Comparison of ENCODE assay signal across 13 cellular contexts in the genomic region with DNA sequence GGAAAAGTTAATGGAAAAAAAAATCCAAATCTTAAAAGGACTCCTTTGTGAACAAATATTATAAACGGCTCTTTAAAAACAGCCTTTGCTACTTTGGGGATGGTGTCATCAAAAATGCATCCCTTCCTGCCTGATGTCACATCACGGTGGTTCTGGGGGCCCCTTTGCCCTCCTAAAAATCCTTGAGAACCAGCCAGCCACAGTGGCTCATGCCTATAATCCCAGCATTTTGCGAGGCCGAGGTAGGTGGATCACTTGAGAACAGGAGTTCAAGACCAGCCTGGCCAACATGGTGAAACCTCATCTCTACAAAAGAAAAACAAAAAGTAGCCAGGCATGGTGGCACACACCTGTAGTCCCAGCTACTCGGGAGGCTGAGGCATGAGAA. TPM values are rescaled to one million over a fixed set of nuclear protein-coding genes. Genes with fewer than 3 reads are reported as not detected.
DNase-seq lines count a peak whose midpoint lies in the region; ATAC-seq, FAIRE-seq and TF ChIP-seq lines count a peak whose summit lies in the region.
"Had no signal": no experiment of that assay in that cellular context is flagged by ENCODE, and none has a peak within 500 bp of the region (broad histone marks: within the 10 kb centered on the region; RNA-seq: fewer than 3 reads in every experiment).

No MANE protein-coding gene starts in this region.

- DNase-seq in CD8-positive, alpha-beta T cell, result no peak
- DNase-seq in OCI-LY7 (ENCODE audit: low spot score) (no peak), astrocyte (ENCODE audit: low read depth) (no peak), nephron progenitor cell (no peak), SKM-1 (lab: John Stamatoyannopoulos, UW; ENCODE audit: unreplicated experiment) (no peak), endodermal cell (no peak), H54 (ENCODE audit: insufficient read length, low spot score) (no peak), AML-193 (lab: John Stamatoyannopoulos, UW) (no peak)
- DNase-seq: cortex of kidney, NCI-H1436, NCI-H510A treated with DMSO at 0.1 percent for 48 hours had no signal

- H3K9me2 ChIP-seq in OCI-LY7 (ENCODE audit: insufficient read depth, low read length), result no peaks in the 10 kb centered on the region

- no peak overlapping the region for H3K9ac ChIP-seq in astrocyte (ENCODE audit: low read length)
- H3K9ac ChIP-seq in endodermal cell (ENCODE audit: extremely low read depth, low read length, poor library complexity, severe bottlenecking), result no peak overlapping the region

- no peak for TF ChIP-seq CTCF in CD8-positive, alpha-beta T cell (IDR thresholded peaks at IDR 0.05)
- TF ChIP-seq CTCF in OCI-LY7 (conservative IDR thresholded peaks at IDR 0.05; ENCODE audit: low read length), result no peak
- no peak for TF ChIP-seq CTCF in astrocyte (IDR thresholded peaks at IDR 0.05; ENCODE audit: insufficient read depth, low read depth, low read length)
- no peak for TF ChIP-seq CTCF in nephron progenitor cell (IDR thresholded peaks at IDR 0.05)
- TF ChIP-seq CTCF in endodermal cell (conservative IDR thresholded peaks at IDR 0.05), result no peak

- H3K79me2 ChIP-seq in OCI-LY7 (ENCODE audit: insufficient read depth, low read depth, low read length), result peaks cover 98% of the 10 kb centered on the region
- H3K79me2 ChIP-seq in astrocyte (ENCODE audit: insufficient read depth, low read length), result no peaks in the 10 kb centered on the region

- no peak for TF ChIP-seq POLR2A in H54 (IDR thresholded peaks at IDR 0.05; ENCODE audit: low read depth, low read length)

- peaks cover 55% of the 10 kb centered on the region for H3K4me1 ChIP-seq in CD8-positive, alpha-beta T cell (ENCODE audit: insufficient read depth, low read length)
- H3K4me1 ChIP-seq in OCI-LY7 (ENCODE audit: insufficient read depth, low read length, poor library complexity, severe bottlenecking) (peaks cover 76% of the 10 kb centered on the region), astrocyte (ENCODE audit: insufficient read depth, low read length) (no peaks in the 10 kb centered on the region), endodermal cell (ENCODE audit: control insufficient read depth, insufficient read depth, low read length) (no peaks in the 10 kb centered on the region)

- intact Hi-C loops in CD8-positive, alpha-beta T cell (cut with DNase I, micrococcal nuclease), result loop anchor here in 1 of 2 experiments (5.0 kb wide), 1 partner anchor 38 kb away; no protein-coding TSS in a partner anchor
- intact Hi-C loops in OCI-LY7 (cut with micrococcal nuclease; ENCODE audit: unreplicated experiment), result no loop called here

- no peak for ATAC-seq in CD8-positive, alpha-beta T cell

- H2AFZ ChIP-seq in OCI-LY7 (ENCODE audit: low read length) (no peak overlapping the region), astrocyte (ENCODE audit: low read depth, low read length) (no peak overlapping the region)

- no peaks in the 10 kb centered on the region for H3K27me3 ChIP-seq in CD8-positive, alpha-beta T cell (ENCODE audit: insufficient read depth, low read length)
- H3K27me3 ChIP-seq in astrocyte (ENCODE audit: insufficient read depth, low read length) (no peaks in the 10 kb centered on the region), endodermal cell (ENCODE audit: control insufficient read depth, insufficient read depth, low read length, poor library complexity, severe bottlenecking) (no peaks in the 10 kb centered on the region)
- H3K27me3 ChIP-seq: right atrium auricular region had no signal

- no peaks in the 10 kb centered on the region for H3K27me3 Mint-ChIP-seq in CD8-positive, alpha-beta T cell (ENCODE audit: low read depth)
- no peaks in the 10 kb centered on the region for H3K27me3 Mint-ChIP-seq in astrocyte (ENCODE audit: low read depth, unreplicated experiment)
- peaks cover 4% of the 10 kb centered on the region for H3K27me3 Mint-ChIP-seq in nephron progenitor cell (ENCODE audit: low read depth, poor library complexity)
- no peaks in the 10 kb centered on the region for H3K27me3 Mint-ChIP-seq in endodermal cell (ENCODE audit: insufficient read depth)

- CTCF ChIA-PET in CD8-positive, alpha-beta T cell (lab: Charles Lee), result no interaction called here
- CTCF ChIA-PET in OCI-LY7 (lab: Charles Lee; ENCODE audit: unreplicated experiment), result interaction anchor here (0.7 kb wide), 1 partner anchor 107 kb away, joined by 5 read pairs; no protein-coding TSS in a partner anchor

- no peaks in the 10 kb centered on the region for H4K20me1 ChIP-seq in OCI-LY7 (ENCODE audit: insufficient read depth, low read length)
- H4K20me1 ChIP-seq in astrocyte (ENCODE audit: insufficient read depth, low read length), result no peaks in the 10 kb centered on the region

- H3K9me3 Mint-ChIP-seq in CD8-positive, alpha-beta T cell, result no peaks in the 10 kb centered on the region
- H3K9me3 Mint-ChIP-seq in astrocyte (ENCODE audit: unreplicated experiment) (no peaks in the 10 kb centered on the region), nephron progenitor cell (peaks cover 7% of the 10 kb centered on the region), endodermal cell (no peaks in the 10 kb centered on the region)

- WGBS in endodermal cell (ENCODE audit: insufficient coverage in 1 of 2, insufficient read length in 1 of 2), 2 experiments, result 95 to 98% methylated on average over 5 of the region's 5 CpGs

- H3K4me3 Mint-ChIP-seq in CD8-positive, alpha-beta T cell, result peak overlapping the region; percentile 35
- H3K4me3 Mint-ChIP-seq in astrocyte (ENCODE audit: unreplicated experiment), result no peak overlapping the region
- no peak overlapping the region for H3K4me3 Mint-ChIP-seq in nephron progenitor cell
- H3K4me3 Mint-ChIP-seq in endodermal cell, result no peak overlapping the region

- H3K9me3 ChIP-seq in CD8-positive, alpha-beta T cell (ENCODE audit: low read length), result no peaks in the 10 kb centered on the region
- no peaks in the 10 kb centered on the region for H3K9me3 ChIP-seq in OCI-LY7 (ENCODE audit: low read length)
- no peaks in the 10 kb centered on the region for H3K9me3 ChIP-seq in astrocyte (ENCODE audit: insufficient read depth, low read depth, low read length)
- H3K9me3 ChIP-seq in endodermal cell (ENCODE audit: control insufficient read depth, low read length), result no peaks in the 10 kb centered on the region
- H3K9me3 ChIP-seq: right atrium auricular region had no signal

- H3K4me3 ChIP-seq in CD8-positive, alpha-beta T cell (ENCODE audit: low read depth, low read length), result no peak overlapping the region
- peak overlapping the region; percentile 22 for H3K4me3 ChIP-seq in OCI-LY7 (ENCODE audit: low read depth, low read length, poor library complexity, severe bottlenecking)
- no peak overlapping the region for H3K4me3 ChIP-seq in astrocyte (ENCODE audit: insufficient read depth, low read depth, low read length)
- no peak overlapping the region for H3K4me3 ChIP-seq in endodermal cell (ENCODE audit: low read length)
- H3K4me3 ChIP-seq: right atrium auricular region had no signal

- H3K27ac ChIP-seq in CD8-positive, alpha-beta T cell (ENCODE audit: low read depth, low read length), result no peak overlapping the region
- H3K27ac ChIP-seq in OCI-LY7 (ENCODE audit: low read depth, low read length, poor library complexity, severe bottlenecking) (peak overlapping the region; percentile 96), astrocyte (ENCODE audit: low read depth, low read length) (no peak overlapping the region), endodermal cell (ENCODE audit: low read depth, low read length) (no peak overlapping the region)
- H3K27ac ChIP-seq: right atrium auricular region had no signal

- H3K4me2 ChIP-seq in OCI-LY7 (ENCODE audit: low read length) (peak overlapping the region; percentile 52), astrocyte (ENCODE audit: low read length) (no peak overlapping the region)

- peaks cover 5% of the 10 kb centered on the region for H3K36me3 ChIP-seq in CD8-positive, alpha-beta T cell (ENCODE audit: insufficient read depth, low read length)
- H3K36me3 ChIP-seq in OCI-LY7 (ENCODE audit: insufficient read depth, low read length) (peaks cover 53% of the 10 kb centered on the region), astrocyte (ENCODE audit: insufficient read depth, low read length) (no peaks in the 10 kb centered on the region), endodermal cell (ENCODE audit: control insufficient read depth, insufficient read depth, low read length) (no peaks in the 10 kb centered on the region)
- H3K36me3 ChIP-seq: right atrium auricular region had no signal

- POLR2A ChIA-PET in CD8-positive, alpha-beta T cell (lab: Charles Lee), result interaction anchor here (1.1 to 1.6 kb wide), 3 partner anchors 20 to 41 kb away, joined by 4 to 6 read pairs (median 4); no protein-coding TSS in a partner anchor
- POLR2A ChIA-PET in OCI-LY7 (lab: Charles Lee), result interaction anchor here (0.7 to 6.8 kb wide), 10 partner anchors 10 to 42 kb away, joined by 3 to 42 read pairs (median 4); no protein-coding TSS in a partner anchor

- no TSS peak for BruUV-seq in OCI-LY7 (replicated peaks; lab: Mats Ljungman, UMichigan)

- H3K36me3 Mint-ChIP-seq in CD8-positive, alpha-beta T cell, result peaks cover 46% of the 10 kb centered on the region
- H3K36me3 Mint-ChIP-seq in astrocyte (ENCODE audit: low read depth, unreplicated experiment), result peaks cover 9% of the 10 kb centered on the region
- peaks cover 37% of the 10 kb centered on the region for H3K36me3 Mint-ChIP-seq in nephron progenitor cell (ENCODE audit: low read depth)
- H3K36me3 Mint-ChIP-seq in endodermal cell (ENCODE audit: low read depth), result peaks cover 16% of the 10 kb centered on the region

- H3K27ac Mint-ChIP-seq in CD8-positive, alpha-beta T cell, result peak overlapping the region; percentile 89
- peak overlapping the region; percentile 18 for H3K27ac Mint-ChIP-seq in astrocyte (ENCODE audit: unreplicated experiment)
- H3K27ac Mint-ChIP-seq in nephron progenitor cell, result peak overlapping the region; percentile 91
- no peak overlapping the region for H3K27ac Mint-ChIP-seq in endodermal cell

- FAIRE-seq in astrocyte (lab: Jason Lieb, UNC) (no peak), H54 (lab: Jason Lieb, UNC) (no peak)
- FAIRE-seq: islet of Langerhans had no signal

- peaks cover 73% of the 10 kb centered on the region for H3K4me1 Mint-ChIP-seq in CD8-positive, alpha-beta T cell (ENCODE audit: low read depth)
- H3K4me1 Mint-ChIP-seq in astrocyte (ENCODE audit: low read depth, unreplicated experiment), result peaks cover 15% of the 10 kb centered on the region
- H3K4me1 Mint-ChIP-seq in nephron progenitor cell, result peaks cover 14% of the 10 kb centered on the region
- peaks cover 6% of the 10 kb centered on the region for H3K4me1 Mint-ChIP-seq in endodermal cell

RNA-seq across cellular contexts. Expression of a gene that starts 43.9 kb away (rescaled TPM):
- 100 to 1,000 TPM; 169 to 194 TPM for total RNA-seq in CD8-positive, alpha-beta T cell
- 93.3 and 117 TPM in 2 replicates for total RNA-seq in OCI-LY7 (2014; rRNA removed; shearing (Covaris generic))
- total RNA-seq in OCI-LY7 (2022), result 164 and 168 TPM in 2 replicates
- total RNA-seq in astrocyte, result 60.9 and 63.5 TPM in 2 replicates
- total RNA-seq in endodermal cell, result 10 to 100 TPM; 41.4 to 43.3 TPM
- polyA plus RNA-seq in endodermal cell (2013, experiment 1 of 2), result 23.4 TPM
- polyA plus RNA-seq in endodermal cell (2013, experiment 2 of 2), result 27.2 TPM

RNA-seq across cellular contexts. Expression of a gene that starts 54.6 kb away (rescaled TPM):
- total RNA-seq in CD8-positive, alpha-beta T cell, result 10 to 100 TPM; 23.7 to 25.2 TPM
- 8.7 and 10.4 TPM in 2 replicates for total RNA-seq in OCI-LY7 (2014; rRNA removed; shearing (Covaris generic))
- 24.3 and 28.8 TPM in 2 replicates for total RNA-seq in OCI-LY7 (2022)
- 58.7 and 62.3 TPM in 2 replicates for total RNA-seq in astrocyte
- 10 to 100 TPM; 50.7 to 62.0 TPM for total RNA-seq in endodermal cell
- 42.7 TPM for polyA plus RNA-seq in endodermal cell (2013, experiment 1 of 2)
- polyA plus RNA-seq in endodermal cell (2013, experiment 2 of 2), result 40.5 TPM
